In genomic region chr12:81800298-81801148, GRCh38 we compare ENCODE assay signal across 11 cellular contexts. TPM values are rescaled to one million over a fixed set of nuclear protein-coding genes. Genes with fewer than 3 reads are reported as not detected.
A peak's percentile ranks its signal among the peaks of the same experiment; 100 is the strongest.
DNase-seq lines count a peak whose midpoint lies in the region; ATAC-seq, FAIRE-seq and TF ChIP-seq lines count a peak whose summit lies in the region.
"Had no signal": no experiment of that assay in that cellular context is flagged by ENCODE, and none has a peak within 500 bp of the region (broad histone marks: within the 10 kb centered on the region; RNA-seq: fewer than 3 reads in every experiment).

No MANE protein-coding gene starts in this region.

- H3K36me3 ChIP-seq in liver (ENCODE audit: control insufficient read depth in 4 of 4, insufficient read depth in 3 of 4, low read depth in 1 of 4, low read length in 3 of 4) (no peaks in the 10 kb centered on the region), HepG2 (replicated peaks in 1 of 2; ENCODE audit: control insufficient read depth in 1 of 2, insufficient read depth in 2 of 2, low read length in 2 of 2) (no peaks in the 10 kb centered on the region)

- intact Hi-C loops in HepG2 (cut with micrococcal nuclease; ENCODE audit: unreplicated experiment), result no loop called here
- intact Hi-C loops in CD4-positive, alpha-beta T cell (cut with DNase I, micrococcal nuclease), result no loop called here

- CTCF ChIA-PET in HepG2 (lab: Yijun Ruan, JAX; ENCODE audit: low intra/inter-chr PET ratio, low total read pairs), result no interaction called here
- CTCF ChIA-PET in CD4-positive, alpha-beta T cell (lab: Charles Lee), result no interaction called here

- no peak overlapping the region for H3K27ac Mint-ChIP-seq in naive thymus-derived CD8-positive, alpha-beta T cell
- no peak overlapping the region for H3K27ac Mint-ChIP-seq in CD4-positive, alpha-beta T cell

- H2AFZ ChIP-seq in HepG2 (ENCODE audit: low read length), result no peak overlapping the region

- TF ChIP-seq EP300 in HepG2 (IDR thresholded peaks at IDR 0.05; ENCODE audit: low read depth in 2 of 2, low read length in 2 of 2) (no peak), HepG2 (CRISPR knock-in tag; IDR thresholded peaks at IDR 0.05; ENCODE audit: borderline replicate concordance) (no peak)

- no peaks in the 10 kb centered on the region for H3K4me1 Mint-ChIP-seq in naive thymus-derived CD8-positive, alpha-beta T cell
- no peaks in the 10 kb centered on the region for H3K4me1 Mint-ChIP-seq in CD4-positive, alpha-beta T cell (ENCODE audit: low read depth)

- H3K79me2 ChIP-seq in HepG2 (ENCODE audit: insufficient read depth, low read length), result no peaks in the 10 kb centered on the region

- no peaks in the 10 kb centered on the region for H3K36me3 Mint-ChIP-seq in naive thymus-derived CD8-positive, alpha-beta T cell
- no peaks in the 10 kb centered on the region for H3K36me3 Mint-ChIP-seq in CD4-positive, alpha-beta T cell (ENCODE audit: low read depth)

- H3K9ac ChIP-seq in liver (ENCODE audit: low read depth in 1 of 2, low read length in 2 of 2) (no peak overlapping the region), HepG2 (ENCODE audit: insufficient read depth, low read depth, low read length) (no peak overlapping the region)

- no peak overlapping the region for H3K4me3 Mint-ChIP-seq in naive thymus-derived CD8-positive, alpha-beta T cell
- H3K4me3 Mint-ChIP-seq in CD4-positive, alpha-beta T cell, result no peak overlapping the region

- no peak for FAIRE-seq in HepG2 (lab: Jason Lieb, UNC)
- FAIRE-seq: endometrium had no signal

- peaks cover 0 to 2% (median 0%) of the 10 kb centered on the region in 9 donors for H3K9me3 Mint-ChIP-seq in naive thymus-derived CD8-positive, alpha-beta T cell
- no peaks in the 10 kb centered on the region for H3K9me3 Mint-ChIP-seq in CD4-positive, alpha-beta T cell

- ATAC-seq in HepG2 (no peak), omental fat pad (ENCODE audit: low FRiP score) (peak; percentile 23)
- ATAC-seq in naive thymus-derived CD8-positive, alpha-beta T cell, result no peak
- no peak for ATAC-seq in CD4-positive, alpha-beta T cell (ENCODE audit: poor library complexity)

- no peaks in the 10 kb centered on the region for H4K20me1 ChIP-seq in HepG2 (ENCODE audit: insufficient read depth, low read length)

- in situ Hi-C loops in HepG2 (cut with HindIII; ENCODE audit: extremely low pct_ligation_motif_present, low pct_unique_long_range_greater_than_20kb), result no loop called here

- POLR2A ChIA-PET in HepG2 (lab: Yijun Ruan, JAX), result no interaction called here
- POLR2A ChIA-PET in naive thymus-derived CD8-positive, alpha-beta T cell (lab: Charles Lee), result no interaction called here
- POLR2A ChIA-PET in CD4-positive, alpha-beta T cell (lab: Charles Lee), result no interaction called here

- no TSS peak for BruUV-seq in HepG2 (replicated peaks; lab: Mats Ljungman, UMichigan)

- no peak for TF ChIP-seq POLR2A in HepG2 (IDR thresholded peaks at IDR 0.05; ENCODE audit: insufficient read depth in 1 of 2, low read depth in 2 of 2, low read length in 2 of 2)

- H3K27me3 ChIP-seq in liver (ENCODE audit: control insufficient read depth in 4 of 4, insufficient read depth in 4 of 4, low read length in 3 of 4), result no peaks in the 10 kb centered on the region
- no peaks in the 10 kb centered on the region for H3K27me3 ChIP-seq in HepG2 (ENCODE audit: control insufficient read depth in 1 of 2, insufficient read depth in 2 of 2, low read length in 2 of 2)
- no peaks in the 10 kb centered on the region for H3K27me3 ChIP-seq in CD4-positive, alpha-beta T cell (ENCODE audit: control insufficient read depth, insufficient read depth, low read length)

- H3K4me1 ChIP-seq in liver (ENCODE audit: control insufficient read depth in 4 of 4, insufficient read depth in 4 of 4, low read length in 3 of 4) (no peaks in the 10 kb centered on the region), HepG2 (ENCODE audit: insufficient read depth, low read length) (no peaks in the 10 kb centered on the region)

- WGBS in liver, result 67% methylated on average over 8 of the region's 8 CpGs
- 20% methylated on average over 8 of the region's 8 CpGs for WGBS in HepG2 (ENCODE audit: low lambda C conversion rate)

- peaks cover 0 to 3% (median under 1%) of the 10 kb centered on the region in 4 donors for H3K9me3 ChIP-seq in liver (ENCODE audit: control insufficient read depth in 4 of 4, low read length in 3 of 4)
- H3K9me3 ChIP-seq in HepG2 (ENCODE audit: low read length), result no peaks in the 10 kb centered on the region
- no peaks in the 10 kb centered on the region for H3K9me3 ChIP-seq in CD4-positive, alpha-beta T cell (ENCODE audit: control insufficient read depth, low read length)

- no peak for TF ChIP-seq CTCF in liver (IDR thresholded peaks at IDR 0.05; ENCODE audit: low read depth, low read length, missing input control)
- TF ChIP-seq CTCF in HepG2 (CRISPR knock-in tag; IDR thresholded peaks at IDR 0.05), result no peak
- no peak for TF ChIP-seq CTCF in fibroblast of mammary gland (conservative IDR thresholded peaks at IDR 0.05; ENCODE audit: control insufficient read depth, insufficient read depth, low read depth, low read length)
- TF ChIP-seq CTCF in omental fat pad (IDR thresholded peaks at IDR 0.05), result no peak
- TF ChIP-seq CTCF in CD4-positive, alpha-beta T cell (IDR thresholded peaks at IDR 0.05), result no peak

- TF ChIP-seq RAD21 in liver (IDR thresholded peaks at IDR 0.05), result no peak
- no peak for TF ChIP-seq RAD21 in HepG2 (CRISPR knock-in tag; IDR thresholded peaks at IDR 0.05)

- DNase-seq in HepG2 (ENCODE audit: low spot score) (no peak), fibroblast of mammary gland (ENCODE audit: low read depth) (peak; percentile 71), omental fat pad (ENCODE audit: low spot score) (no peak), NOMO-1 (lab: John Stamatoyannopoulos, UW; ENCODE audit: unreplicated experiment in 2 of 2) (no peak), NCI-H446 (lab: John Stamatoyannopoulos, UW) (no peak)
- DNase-seq in naive thymus-derived CD8-positive, alpha-beta T cell, result no peak
- DNase-seq in CD4-positive, alpha-beta T cell, result no peak
- DNase-seq: activated CD4-positive, alpha-beta T cell treated with anti-CD3 and anti-CD28 coated beads, Interleukin-2, amount 50 U/mL, for 1 hour; SW 1271 had no signal

- H3K4me3 ChIP-seq in liver (ENCODE audit: low read depth in 1 of 3, low read length in 3 of 3) (no peak overlapping the region), HepG2 (replicated peaks in 1 of 3; ENCODE audit: insufficient read depth in 1 of 3, low read depth in 2 of 3, low read length in 3 of 3) (no peak overlapping the region), fibroblast of mammary gland (ENCODE audit: control insufficient read depth, low read depth, low read length) (no peak overlapping the region)

- peaks cover 5 to 12% (median 7%) of the 10 kb centered on the region in 5 donors for H3K27me3 Mint-ChIP-seq in naive thymus-derived CD8-positive, alpha-beta T cell
- peaks cover 20% of the 10 kb centered on the region for H3K27me3 Mint-ChIP-seq in CD4-positive, alpha-beta T cell

- H3K27ac ChIP-seq in liver (ENCODE audit: low read depth in 1 of 2, low read length in 2 of 2) (no peak overlapping the region), HepG2 (ENCODE audit: extremely low read length, insufficient read depth, low read length) (no peak overlapping the region)
- H3K27ac ChIP-seq in CD4-positive, alpha-beta T cell (ENCODE audit: low read depth, low read length), result no peak overlapping the region

- H3K4me2 ChIP-seq in HepG2 (ENCODE audit: low read depth, low read length), result no peak overlapping the region

TF ChIP-seq in liver, 16 proteins besides CTCF, POLR2A, EP300 and RAD21:
- TF ChIP-seq RXRA (IDR thresholded peaks at IDR 0.05) (peak; percentile 54 to 62), NR2F2 (IDR thresholded peaks at IDR 0.05) (peak; percentile 49), EGR1 (IDR thresholded peaks at IDR 0.05; ENCODE audit: low read depth in 2 of 2) (no peak)

TF ChIP-seq in HepG2, 621 proteins besides CTCF, POLR2A, EP300 and RAD21 (continues in another document):
- no peak for TF ChIP-seq PAF1 (CRISPR knock-in tag; IDR thresholded peaks at IDR 0.05)
- TF ChIP-seq PITX1 (CRISPR knock-in tag; IDR thresholded peaks at IDR 0.05), result no peak
- TF ChIP-seq ZNF207 (IDR thresholded peaks at IDR 0.05; ENCODE audit: borderline replicate concordance), result no peak
- TF ChIP-seq SNAPC5 (CRISPR knock-in tag; IDR thresholded peaks at IDR 0.05; ENCODE audit: borderline replicate concordance), result no peak
- TF ChIP-seq DPF2 (CRISPR knock-in tag; IDR thresholded peaks at IDR 0.05; ENCODE audit: borderline replicate concordance, low read depth), result no peak

RNA-seq across cellular contexts. Expression of gene PPFIA2, which starts 41.4 kb away (rescaled TPM):
- total RNA-seq in liver, result under 1 TPM; 0.05 to 0.50 TPM
- under 1 TPM in 1 of 2 donors, not detected in 1; 0.22 TPM for polyA plus RNA-seq in liver
- not detected in 2 replicates for total RNA-seq in HepG2 (2016; rRNA removed; fragmentation: Illumina TruSeq; extraction: Trizol)
- total RNA-seq in HepG2 (2016; cell fraction: cytosol; rRNA removed; fragmentation: Illumina TruSeq; extraction: Trizol; ENCODE audit: low read depth), result not detected in 2 replicates
- not detected in 2 replicates for total RNA-seq in HepG2 (2016; cell fraction: insoluble cytoplasmic fraction; rRNA removed; fragmentation: Illumina TruSeq; extraction: Trizol)
- not detected in 2 replicates for total RNA-seq in HepG2 (2016; cell fraction: membrane; rRNA removed; fragmentation: Illumina TruSeq; extraction: Trizol)
- total RNA-seq in HepG2 (2016; cell fraction: nucleus; rRNA removed; fragmentation: Illumina TruSeq; extraction: Trizol), result not detected in 2 replicates
- polyA plus RNA-seq in HepG2 (2011; rRNA removed), result 0.05 TPM in 1 of 2 replicates, not detected in the other
- not detected in 2 replicates for polyA plus RNA-seq in HepG2 (2011; cell fraction: cytosol; rRNA removed)
- polyA plus RNA-seq in HepG2 (2011; cell fraction: nucleus; rRNA removed), result not detected in 2 replicates
- 0.17 TPM in 1 of 2 replicates, not detected in the other for polyA plus RNA-seq in HepG2 (2012)
- polyA plus RNA-seq in HepG2 (2016; cell fraction: cytosol; fragmentation: Illumina TruSeq; extraction: Trizol; ENCODE audit: low read depth), result not detected in 2 replicates
- not detected in 2 replicates for polyA plus RNA-seq in HepG2 (2016; cell fraction: insoluble cytoplasmic fraction; fragmentation: Illumina TruSeq; extraction: Trizol; ENCODE audit: low read depth)
- not detected in 2 replicates for polyA plus RNA-seq in HepG2 (2016; cell fraction: membrane; fragmentation: Illumina TruSeq; extraction: Trizol; ENCODE audit: low read depth)
- not detected in 2 replicates for polyA plus RNA-seq in HepG2 (2016; cell fraction: nucleus; fragmentation: Illumina TruSeq; extraction: Trizol; ENCODE audit: insufficient read depth, low read depth)
- polyA minus RNA-seq in HepG2 (2011; rRNA and poly(A)+ RNA removed; ENCODE audit: low replicate concordance), result not detected in 2 replicates
- polyA minus RNA-seq in HepG2 (2011; cell fraction: cytosol; rRNA and poly(A)+ RNA removed), result not detected in 2 replicates
- 0.12 and 0.13 TPM in 2 replicates for polyA minus RNA-seq in HepG2 (2011; cell fraction: nucleus; rRNA and poly(A)+ RNA removed)
- 1 to 10 TPM in 2 of 4 donors, under 1 TPM in 2; 0.69 to 9.1 (median 1.2) TPM for total RNA-seq in omental fat pad
- total RNA-seq in naive thymus-derived CD8-positive, alpha-beta T cell, result not detected
- not detected for polyA plus RNA-seq in naive thymus-derived CD8-positive, alpha-beta T cell
- total RNA-seq in CD4-positive, alpha-beta T cell, result not detected
